3 cellular contexts compared by ENCODE assay signal in the genomic region with DNA sequence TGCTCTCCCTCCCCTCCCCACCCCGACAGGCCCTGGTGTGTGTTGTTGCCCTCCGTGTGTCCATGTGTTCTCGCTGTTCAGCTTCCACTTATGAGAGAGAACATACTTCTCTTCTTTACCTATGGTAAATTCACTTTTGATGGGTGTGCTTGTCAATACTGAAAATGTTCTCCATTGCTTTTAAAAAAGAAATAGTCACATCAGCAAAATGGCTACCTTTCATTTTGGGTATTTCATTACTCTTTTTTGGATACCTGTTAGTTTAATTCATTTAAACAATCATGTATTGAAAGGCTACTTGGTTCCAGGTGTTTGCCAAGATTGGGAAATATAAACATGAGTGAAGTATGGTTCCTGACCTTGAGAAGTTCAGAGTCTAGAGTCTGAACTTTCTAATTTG.
TF ChIP-seq lines count a peak whose summit lies in the region.

No MANE protein-coding gene starts in this region.

TF ChIP-seq in IMR-90, 13 proteins besides CTCF, POLR2A, EP300 and RAD21:
- TF ChIP-seq CEBPB (IDR thresholded peaks at IDR 0.05; ENCODE audit: low read depth, low read length) (no peak), MAFK (IDR thresholded peaks at IDR 0.05; ENCODE audit: low read depth, low read length) (peak; percentile 50), MAZ (IDR thresholded peaks at IDR 0.05; ENCODE audit: borderline replicate concordance, low read depth, low read length) (no peak)

TF ChIP-seq in H1, 55 proteins besides CTCF, POLR2A, EP300 and RAD21:
- TF ChIP-seq JUND (IDR thresholded peaks at IDR 0.05; ENCODE audit: low read length) (no peak), KDM1A (IDR thresholded peaks at IDR 0.05; ENCODE audit: borderline replicate concordance, low read length) (no peak), BCL11A (IDR thresholded peaks at IDR 0.05; ENCODE audit: low read depth in 2 of 2, low read length in 2 of 2) (no peak), BRCA1 (IDR thresholded peaks at IDR 0.05; ENCODE audit: low read depth, low read length) (no peak), NANOG (IDR thresholded peaks at IDR 0.05; ENCODE audit: insufficient read depth, low read depth, low read length, poor library complexity, severe bottlenecking) (no peak), JUN (IDR thresholded peaks at IDR 0.05; ENCODE audit: low read depth, low read length) (no peak), RBBP5 (IDR thresholded peaks at IDR 0.05; ENCODE audit: borderline replicate concordance, low read depth, low read length) (no peak), POU5F1 (IDR thresholded peaks at IDR 0.05; ENCODE audit: low read depth, low read length) (no peak), PHF8 (conservative IDR thresholded peaks at IDR 0.05; ENCODE audit: low read depth, low read length) (no peak), CBX5 (IDR thresholded peaks at IDR 0.05; ENCODE audit: low read depth, low read length) (no peak), YY1 (IDR thresholded peaks at IDR 0.05; ENCODE audit: low read depth, low read length) (no peak), SP4 (IDR thresholded peaks at IDR 0.05; ENCODE audit: low read length) (no peak), ZNF274 (IDR thresholded peaks at IDR 0.05; ENCODE audit: borderline replicate concordance, extremely low read depth, low read length) (no peak), POLR2AphosphoS5 (IDR thresholded peaks at IDR 0.05; ENCODE audit: low read depth, low read length) (no peak), GABPA (IDR thresholded peaks at IDR 0.05; ENCODE audit: borderline replicate concordance, insufficient read depth, low read length) (no peak)

TF ChIP-seq in HEK293T, 16 proteins besides CTCF, POLR2A, EP300 and RAD21:
- TF ChIP-seq ZNF384 (IDR thresholded peaks at IDR 0.05) = no peak
- no peak for TF ChIP-seq SP1 (IDR thresholded peaks at IDR 0.05)
- no peak for TF ChIP-seq LEF1 (IDR thresholded peaks at IDR 0.05; ENCODE audit: borderline replicate concordance)
- TF ChIP-seq ELF4 (IDR thresholded peaks at IDR 0.05) = no peak
- no peak for TF ChIP-seq NFRKB (IDR thresholded peaks at IDR 0.05)
- no peak for TF ChIP-seq ARNT (IDR thresholded peaks at IDR 0.05)
- TF ChIP-seq SUZ12 (IDR thresholded peaks at IDR 0.05) = no peak
- TF ChIP-seq FOXA1 (IDR thresholded peaks at IDR 0.05) = no peak
- TF ChIP-seq, protein P1, sequence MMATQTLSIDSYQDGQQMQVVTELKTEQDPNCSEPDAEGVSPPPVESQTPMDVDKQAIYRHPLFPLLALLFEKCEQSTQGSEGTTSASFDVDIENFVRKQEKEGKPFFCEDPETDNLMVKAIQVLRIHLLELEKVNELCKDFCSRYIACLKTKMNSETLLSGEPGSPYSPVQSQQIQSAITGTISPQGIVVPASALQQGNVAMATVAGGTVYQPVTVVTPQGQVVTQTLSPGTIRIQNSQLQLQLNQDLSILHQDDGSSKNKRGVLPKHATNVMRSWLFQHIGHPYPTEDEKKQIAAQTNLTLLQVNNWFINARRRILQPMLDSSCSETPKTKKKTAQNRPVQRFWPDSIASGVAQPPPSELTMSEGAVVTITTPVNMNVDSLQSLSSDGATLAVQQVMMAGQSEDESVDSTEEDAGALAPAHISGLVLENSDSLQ (IDR thresholded peaks at IDR 0.05) = no peak
- TF ChIP-seq L3MBTL2 (conservative IDR thresholded peaks at IDR 0.05) = no peak
- no peak for TF ChIP-seq BHLHE40 (IDR thresholded peaks at IDR 0.05; ENCODE audit: borderline replicate concordance)
- no peak for TF ChIP-seq CTBP1 (IDR thresholded peaks at IDR 0.05; ENCODE audit: borderline replicate concordance)
- no peak for TF ChIP-seq TARDBP (IDR thresholded peaks at IDR 0.05)
- TF ChIP-seq FOXK2 (IDR thresholded peaks at IDR 0.05) = no peak
- TF ChIP-seq FOXM1 (IDR thresholded peaks at IDR 0.05; ENCODE audit: borderline replicate concordance) = no peak
- no peak for TF ChIP-seq HDGF (IDR thresholded peaks at IDR 0.05; ENCODE audit: borderline replicate concordance)
